In the genomic region with DNA sequence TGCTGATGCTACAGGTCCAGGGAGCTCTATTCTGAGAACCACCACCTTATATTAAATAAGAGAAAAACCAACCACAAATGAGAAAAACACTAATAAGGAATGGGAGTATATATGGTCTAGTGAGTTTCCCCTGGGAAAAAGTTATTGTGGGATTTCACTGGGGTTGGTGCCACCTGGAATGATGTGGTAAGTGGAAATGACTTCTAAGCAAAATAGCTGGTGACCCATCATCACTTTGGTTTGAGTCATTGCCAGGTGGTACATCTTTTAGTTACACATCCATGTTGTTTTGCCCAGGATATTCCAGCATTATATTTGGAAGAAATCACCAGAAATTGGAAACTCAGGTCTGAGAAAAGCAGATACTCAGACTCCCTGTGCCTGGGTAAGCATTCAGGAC, we compare ENCODE assay signal across 22 cellular contexts.
"Had no signal": no experiment of that assay in that cellular context is flagged by ENCODE, and none has a peak within 500 bp of the region (broad histone marks: within the 10 kb centered on the region; RNA-seq: fewer than 3 reads in every experiment).

No MANE protein-coding gene starts in this region.

- H3K4me3 Mint-ChIP-seq: activated CD4-positive, alpha-beta T cell treated with anti-CD3 and anti-CD28 coated beads, Interleukin-2, amount 10 ng/mL, durations not matched to agents 7 days and 5 days; activated naive CD4-positive, alpha-beta T cell treated with anti-CD3 and anti-CD28 coated beads, Interleukin-2, amount 50 U/mL, for 24 hours; central memory CD8-positive, alpha-beta T cell; immature natural killer cell; natural killer cell treated with Interleukin-12 subunit alpha and Interleukin-12 subunit beta and Interleukin-15 and Interleukin-18, amount 100 ng/mL, for 72 hours; stimulated activated memory B cell treated with anti-CD40 and anti-IgM and Interleukin-4, amounts not matched to agents 10 μg/mL and 1 μg/mL and 100 μg/mL, for 72 hours; T-helper 17 cell had no signal

- H3K9me3 Mint-ChIP-seq: activated CD4-positive, alpha-beta T cell treated with anti-CD3 and anti-CD28 coated beads, Interleukin-2, amount 10 ng/mL, durations not matched to agents 7 days and 5 days; activated naive CD4-positive, alpha-beta T cell treated with anti-CD3 and anti-CD28 coated beads, Interleukin-2, amount 50 U/mL, for 24 hours; central memory CD8-positive, alpha-beta T cell; natural killer cell treated with Interleukin-12 subunit alpha and Interleukin-12 subunit beta and Interleukin-15 and Interleukin-18, amount 100 ng/mL, for 72 hours; stimulated activated memory B cell treated with anti-CD40 and anti-IgM and Interleukin-4, amounts not matched to agents 10 μg/mL and 1 μg/mL and 100 μg/mL, for 72 hours had no signal

- H3K4me2 ChIP-seq: hepatocyte had no signal

- H3K27ac ChIP-seq: hepatocyte, pancreas, psoas muscle, transverse colon, VCaP had no signal

- H3K27ac Mint-ChIP-seq: activated CD4-positive, alpha-beta T cell treated with anti-CD3 and anti-CD28 coated beads, Interleukin-2, amount 10 ng/mL, durations not matched to agents 7 days and 5 days; activated naive CD4-positive, alpha-beta T cell treated with anti-CD3 and anti-CD28 coated beads, Interleukin-2, amount 50 U/mL, for 24 hours; immature natural killer cell; natural killer cell treated with Interleukin-12 subunit alpha and Interleukin-12 subunit beta and Interleukin-15 and Interleukin-18, amount 100 ng/mL, for 72 hours; stimulated activated memory B cell treated with anti-CD40 and anti-IgM and Interleukin-4, amounts not matched to agents 10 μg/mL and 1 μg/mL and 100 μg/mL, for 72 hours; T-helper 17 cell had no signal

- H3K4me3 ChIP-seq: hepatocyte, pancreas, psoas muscle, skin epidermis, transverse colon had no signal

- H3K36me3 ChIP-seq: pancreas, transverse colon had no signal

- H3K36me3 Mint-ChIP-seq: activated naive CD4-positive, alpha-beta T cell treated with anti-CD3 and anti-CD28 coated beads, Interleukin-2, amount 50 U/mL, for 24 hours; immature natural killer cell; natural killer cell treated with Interleukin-12 subunit alpha and Interleukin-12 subunit beta and Interleukin-15 and Interleukin-18, amount 100 ng/mL, for 72 hours; stimulated activated memory B cell treated with anti-CD40 and anti-IgM and Interleukin-4, amounts not matched to agents 10 μg/mL and 1 μg/mL and 100 μg/mL, for 72 hours had no signal

- H2AFZ ChIP-seq: hepatocyte had no signal

- H3K27me3 Mint-ChIP-seq: activated CD4-positive, alpha-beta T cell treated with anti-CD3 and anti-CD28 coated beads, Interleukin-2, amount 10 ng/mL, durations not matched to agents 7 days and 5 days; activated naive CD4-positive, alpha-beta T cell treated with anti-CD3 and anti-CD28 coated beads, Interleukin-2, amount 50 U/mL, for 24 hours; central memory CD8-positive, alpha-beta T cell; natural killer cell treated with Interleukin-12 subunit alpha and Interleukin-12 subunit beta and Interleukin-15 and Interleukin-18, amount 100 ng/mL, for 72 hours; stimulated activated memory B cell treated with anti-CD40 and anti-IgM and Interleukin-4, amounts not matched to agents 10 μg/mL and 1 μg/mL and 100 μg/mL, for 72 hours had no signal

- ATAC-seq: activated CD4-positive, CD25-positive, alpha-beta regulatory T cell treated with anti-CD3 and anti-CD28 coated beads, Interleukin-2, amount 50 U/mL, for 24 hours; left ventricle myocardium superior; natural killer cell treated with Interleukin-12 subunit alpha and Interleukin-12 subunit beta and Interleukin-15 and Interleukin-18, amount 100 ng/mL, for 72 hours; pancreas; psoas muscle; right cardiac atrium; stimulated activated memory B cell treated with anti-CD40 and anti-IgM and Interleukin-4, amounts not matched to agents 10 μg/mL and 1 μg/mL and 100 μg/mL, for 72 hours; T-helper 17 cell had no signal

- H3K27me3 ChIP-seq: hepatocyte, pancreas, transverse colon had no signal

- DNase-seq: activated CD4-positive, alpha-beta T cell treated with anti-CD3 and anti-CD28 coated beads, Interleukin-2, amount 10 ng/mL, durations not matched to agents 7 days and 5 days; activated gamma-delta T cell treated with Interleukin-2 at 50 U/mL for 16 hours; activated T-cell treated with anti-CD3 and anti-CD28 coated beads, Interleukin-2, amount 50 U/mL, for 1 hour; aorta; immature natural killer cell; kidney glomerular epithelial cell; left ventricle myocardium superior; pancreas; psoas muscle; right cardiac atrium; stimulated activated CD4-positive, alpha-beta T cell treated with anti-CD3 and anti-CD28 coated beads, Interleukin-2, amount 100 ng/mL, for 24 hours; SW 1271; T-helper 17 cell; transverse colon had no signal

- H3K79me2 ChIP-seq: hepatocyte had no signal

- H3K4me1 ChIP-seq: pancreas, psoas muscle, transverse colon had no signal

- H3K9me3 ChIP-seq: pancreas, psoas muscle, transverse colon had no signal

- H3K4me1 Mint-ChIP-seq: activated CD4-positive, alpha-beta T cell treated with anti-CD3 and anti-CD28 coated beads, Interleukin-2, amount 10 ng/mL, durations not matched to agents 7 days and 5 days; activated naive CD4-positive, alpha-beta T cell treated with anti-CD3 and anti-CD28 coated beads, Interleukin-2, amount 50 U/mL, for 24 hours; central memory CD8-positive, alpha-beta T cell; immature natural killer cell; stimulated activated memory B cell treated with anti-CD40 and anti-IgM and Interleukin-4, amounts not matched to agents 10 μg/mL and 1 μg/mL and 100 μg/mL, for 72 hours; T-helper 17 cell had no signal
